In the genomic region with DNA sequence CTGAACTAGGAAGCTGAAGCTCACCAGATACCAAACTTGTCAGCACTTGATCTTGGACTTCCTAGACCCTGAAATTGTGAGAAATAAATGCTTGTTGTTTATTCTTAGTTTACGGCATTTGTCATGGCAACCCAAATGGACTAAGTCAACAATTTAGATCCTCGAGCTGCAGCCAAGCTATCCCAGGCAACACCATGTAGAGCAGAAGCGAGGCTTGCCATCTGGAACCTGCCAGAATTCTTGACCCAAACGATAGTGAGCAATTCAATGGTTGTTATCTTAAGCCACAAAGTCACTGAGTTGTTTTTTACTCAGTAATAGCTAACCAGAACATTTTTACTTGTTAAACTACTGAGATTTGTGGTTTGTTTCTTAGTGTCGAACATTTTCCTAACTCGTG, we compare ENCODE assay signal across 24 cellular contexts.
"Had no signal": no experiment of that assay in that cellular context is flagged by ENCODE, and none has a peak within 500 bp of the region (broad histone marks: within the 10 kb centered on the region; RNA-seq: fewer than 3 reads in every experiment).

No MANE protein-coding gene starts in this region.

- H3K36me3 ChIP-seq: heart left ventricle, left ventricle myocardium inferior, lower lobe of right lung, right lobe of liver, suprapubic skin, tibial artery, upper lobe of right lung, vagina had no signal

- H3K27ac ChIP-seq: heart left ventricle, left ventricle myocardium inferior, lower lobe of right lung, right lobe of liver, suprapubic skin, tibial artery, upper lobe of right lung, vagina had no signal

- ATAC-seq: lower lobe of right lung; natural killer cell; right lobe of liver; stimulated activated effector memory CD8-positive, alpha-beta T cell treated with anti-CD3 and anti-CD28 coated beads, Interleukin-12 subunit alpha, Interleukin-12 subunit beta, amount 100 ng/mL, for 72 hours; stimulated activated naive CD8-positive, alpha-beta T cell treated with anti-CD3 and anti-CD28 coated beads, Interleukin-15, Interleukin-2, amounts not matched to agents 100 U/mL and 50 U/mL, for 24 hours; upper lobe of right lung had no signal

- H3K4me1 ChIP-seq: heart left ventricle, left ventricle myocardium inferior, lower lobe of right lung, right lobe of liver, suprapubic skin, tibial artery, upper lobe of right lung, vagina had no signal

- H3K27me3 ChIP-seq: heart left ventricle, right lobe of liver, suprapubic skin, tibial artery, upper lobe of right lung, vagina had no signal

- H3K9me3 ChIP-seq: heart left ventricle, left ventricle myocardium inferior, lower lobe of right lung, right lobe of liver, suprapubic skin, tibial artery, upper lobe of right lung, vagina had no signal

- FAIRE-seq: colon, endothelial cell of umbilical vein, islet of Langerhans had no signal

- DNase-seq: cerebellar nuclear complex; dermis blood vessel endothelial cell; effector CD4-positive, alpha-beta T cell; endodermal cell; foreskin melanocyte; heart left ventricle; hippocampal formation; kidney glomerular epithelial cell; left ventricle myocardium inferior; lower lobe of right lung; natural killer cell; posterior cingulate gyrus; right lobe of liver; stimulated activated CD4-positive, alpha-beta T cell treated with anti-CD3 and anti-CD28 coated beads, Interleukin-4, amount 100 ng/mL, for 1 hour; stimulated activated CD8-positive, alpha-beta memory T cell treated with anti-CD3 and anti-CD28 coated beads, Interleukin-4, amount 100 ng/mL, for 48 hours; stimulated activated naive CD8-positive, alpha-beta T cell treated with anti-CD3 and anti-CD28 coated beads, Interleukin-15, Interleukin-2, amounts not matched to agents 100 U/mL and 50 U/mL, for 24 hours; tibial artery; upper lobe of right lung had no signal

- H3K4me3 ChIP-seq: heart left ventricle, left ventricle myocardium inferior, lower lobe of right lung, right lobe of liver, suprapubic skin, tibial artery, upper lobe of right lung, vagina had no signal
